In the genomic region with DNA sequence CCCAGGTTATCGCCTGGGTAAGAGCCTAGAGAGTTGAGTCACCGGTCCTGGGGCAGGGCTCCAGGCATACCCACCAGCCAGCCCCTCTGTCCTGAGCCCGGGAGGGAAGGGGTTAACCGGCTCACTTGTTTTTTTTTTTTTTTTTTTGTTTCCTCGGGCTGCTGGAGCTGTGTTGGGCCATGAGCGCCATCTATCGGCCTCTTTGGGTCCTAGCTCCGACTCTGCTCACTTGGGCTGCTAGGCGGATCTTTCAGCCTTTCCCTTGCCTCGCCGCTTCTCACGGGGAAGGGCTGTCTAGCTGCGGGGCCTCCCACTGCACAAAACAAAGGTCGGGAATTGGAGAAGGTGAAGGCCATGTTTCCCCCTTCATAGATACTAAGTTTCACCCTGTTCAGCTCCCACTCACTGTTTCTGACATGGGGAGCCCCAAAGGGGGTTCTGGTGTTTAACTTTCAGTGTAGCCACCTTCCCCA, we compare ENCODE assay signal across 9 cellular contexts. TPM values are rescaled to one million over a fixed set of nuclear protein-coding genes. Genes with fewer than 3 reads are reported as not detected.
DNase-seq lines count a peak whose midpoint lies in the region; ATAC-seq and TF ChIP-seq lines count a peak whose summit lies in the region.
"Had no signal": no experiment of that assay in that cellular context is flagged by ENCODE, and none has a peak within 500 bp of the region (broad histone marks: within the 10 kb centered on the region; RNA-seq: fewer than 3 reads in every experiment).

No MANE protein-coding gene starts in this region.

- TF ChIP-seq POLR2A in lower leg skin (IDR thresholded peaks at IDR 0.05): no peak

- CTCF ChIA-PET in activated CD4-positive, alpha-beta T cell treated with anti-CD3 and anti-CD28 coated beads, Interleukin-2, amount 10 ng/mL, durations not matched to agents 7 days and 5 days (lab: Charles Lee): interaction anchor here (0.6 to 4.9 kb wide), 26 partner anchors 10 to 448 kb away, joined by 3 to 33 read pairs (median 4); partner anchors contain the start of genes HOXC4, HOXC5 and ZNF385A

- 0% methylated on average over 14 of the region's 14 CpGs for WGBS in lower leg skin, 2 donors

- no peak overlapping the region for H3K27ac ChIP-seq in DOHH2 (ENCODE audit: low read depth, low read length)
- H3K27ac ChIP-seq: epithelial cell of prostate had no signal

- peaks cover 7% of the 10 kb centered on the region for H3K36me3 Mint-ChIP-seq in activated CD4-positive, alpha-beta T cell treated with anti-CD3 and anti-CD28 coated beads, Interleukin-2, amount 10 ng/mL, durations not matched to agents 7 days and 5 days (ENCODE audit: low read depth)

- H3K9me2 ChIP-seq in DOHH2 (replicated peaks; ENCODE audit: control insufficient read depth, low read length): no peaks in the 10 kb centered on the region

- no peak overlapping the region for H3K27ac Mint-ChIP-seq in activated CD4-positive, alpha-beta T cell treated with anti-CD3 and anti-CD28 coated beads, Interleukin-2, amount 10 ng/mL, durations not matched to agents 7 days and 5 days

- peak; percentile 35 for ATAC-seq in HG03354 (IDR thresholded peaks at IDR 0.05; ENCODE audit: poor library complexity, severe bottlenecking, unreplicated experiment)
- ATAC-seq in GM21576 (IDR thresholded peaks at IDR 0.05; ENCODE audit: unreplicated experiment): no peak

- peaks cover 10% of the 10 kb centered on the region for H3K79me2 ChIP-seq in DOHH2 (ENCODE audit: control insufficient read depth, low read length)

- no peaks in the 10 kb centered on the region for H4K20me1 ChIP-seq in DOHH2 (ENCODE audit: control insufficient read depth, insufficient read depth, low read depth, low read length)

- H3K27me3 Mint-ChIP-seq in activated CD4-positive, alpha-beta T cell treated with anti-CD3 and anti-CD28 coated beads, Interleukin-2, amount 10 ng/mL, durations not matched to agents 7 days and 5 days: peaks cover 53% of the 10 kb centered on the region

- TF ChIP-seq CTCF in DOHH2 (IDR thresholded peaks at IDR 0.05; ENCODE audit: low read depth, low read length, poor library complexity, severe bottlenecking): peak; percentile 83
- peak in 1 of 3 donors; percentile 52 for TF ChIP-seq CTCF in lower leg skin (IDR thresholded peaks at IDR 0.05)

- intact Hi-C loops in lower leg skin (cut with DNase I; ENCODE audit: low total_unique reads): loop anchor here (5.0 kb wide), 1 partner anchor 159 kb away; the partner anchor contains the start of gene HOXC5

- H3K36me3 ChIP-seq in DOHH2 (ENCODE audit: control insufficient read depth, low read length): peaks cover 7% of the 10 kb centered on the region

- DNase-seq in NCI-H526 (lab: John Stamatoyannopoulos, UW): peak; percentile 87 to 96
- peak; percentile 84 for DNase-seq in activated CD4-positive, alpha-beta T cell treated with anti-CD3 and anti-CD28 coated beads, Interleukin-2, amount 10 ng/mL, durations not matched to agents 7 days and 5 days
- peak; percentile 87 for DNase-seq in dedifferentiated amniotic fluid mesenchymal stem cell (ENCODE audit: extremely low spot score)
- DNase-seq in lower leg skin (ENCODE audit: low spot score in 2 of 2): peak; percentile 86 to 96
- DNase-seq in stimulated activated CD4-positive, alpha-beta T cell treated with anti-CD3 and anti-CD28 coated beads, Interleukin-4, amount 100 ng/mL, for 48 hours (ENCODE audit: low read depth in 2 of 2): peak; percentile 62 to 73

- POLR2A ChIA-PET in activated CD4-positive, alpha-beta T cell treated with anti-CD3 and anti-CD28 coated beads, Interleukin-2, amount 10 ng/mL, durations not matched to agents 7 days and 5 days (lab: Charles Lee): interaction anchor here (0.6 to 1.0 kb wide), 2 partner anchors 159 to 455 kb away, joined by 4 to 7 read pairs; partner anchors contain the start of gene HOXC5

- H3K4me3 Mint-ChIP-seq in activated CD4-positive, alpha-beta T cell treated with anti-CD3 and anti-CD28 coated beads, Interleukin-2, amount 10 ng/mL, durations not matched to agents 7 days and 5 days: no peak overlapping the region

- peak overlapping the region; percentile 45 for H3K4me2 ChIP-seq in DOHH2 (ENCODE audit: low read length)

- peaks cover 62% of the 10 kb centered on the region for H3K4me1 ChIP-seq in DOHH2 (ENCODE audit: control insufficient read depth, low read length)

- no peaks in the 10 kb centered on the region for H3K9me3 ChIP-seq in DOHH2 (ENCODE audit: control insufficient read depth, insufficient read depth, low read length)

- H3F3A ChIP-seq in DOHH2 (ENCODE audit: control insufficient read depth, insufficient read depth): peaks cover 3% of the 10 kb centered on the region; the same call in 1 of the 2 replicates

- H3K27me3 ChIP-seq in DOHH2 (ENCODE audit: control insufficient read depth, low read length): no peaks in the 10 kb centered on the region

- peaks cover 25% of the 10 kb centered on the region for H3K4me1 Mint-ChIP-seq in activated CD4-positive, alpha-beta T cell treated with anti-CD3 and anti-CD28 coated beads, Interleukin-2, amount 10 ng/mL, durations not matched to agents 7 days and 5 days

- no peaks in the 10 kb centered on the region for H3K9me3 Mint-ChIP-seq in activated CD4-positive, alpha-beta T cell treated with anti-CD3 and anti-CD28 coated beads, Interleukin-2, amount 10 ng/mL, durations not matched to agents 7 days and 5 days

- H3K4me3 ChIP-seq in DOHH2 (ENCODE audit: low read length) (no peak overlapping the region), lower leg skin (ENCODE audit: low read depth, poor library complexity, severe bottlenecking) (no peak overlapping the region)

RNA-seq across cellular contexts. Expression of gene SMUG1, which starts 2.8 kb away (rescaled TPM):
- total RNA-seq in activated CD4-positive, alpha-beta T cell treated with anti-CD3 and anti-CD28 coated beads, Interleukin-2, amount 10 ng/mL, durations not matched to agents 7 days and 5 days: 10 to 100 TPM; 24.3 to 27.8 TPM
- total RNA-seq in lower leg skin: 10 to 100 TPM; 50.6 to 73.0 (median 55.4) TPM
